Comparison of ENCODE assay signal across 10 cellular contexts in the genomic region with DNA sequence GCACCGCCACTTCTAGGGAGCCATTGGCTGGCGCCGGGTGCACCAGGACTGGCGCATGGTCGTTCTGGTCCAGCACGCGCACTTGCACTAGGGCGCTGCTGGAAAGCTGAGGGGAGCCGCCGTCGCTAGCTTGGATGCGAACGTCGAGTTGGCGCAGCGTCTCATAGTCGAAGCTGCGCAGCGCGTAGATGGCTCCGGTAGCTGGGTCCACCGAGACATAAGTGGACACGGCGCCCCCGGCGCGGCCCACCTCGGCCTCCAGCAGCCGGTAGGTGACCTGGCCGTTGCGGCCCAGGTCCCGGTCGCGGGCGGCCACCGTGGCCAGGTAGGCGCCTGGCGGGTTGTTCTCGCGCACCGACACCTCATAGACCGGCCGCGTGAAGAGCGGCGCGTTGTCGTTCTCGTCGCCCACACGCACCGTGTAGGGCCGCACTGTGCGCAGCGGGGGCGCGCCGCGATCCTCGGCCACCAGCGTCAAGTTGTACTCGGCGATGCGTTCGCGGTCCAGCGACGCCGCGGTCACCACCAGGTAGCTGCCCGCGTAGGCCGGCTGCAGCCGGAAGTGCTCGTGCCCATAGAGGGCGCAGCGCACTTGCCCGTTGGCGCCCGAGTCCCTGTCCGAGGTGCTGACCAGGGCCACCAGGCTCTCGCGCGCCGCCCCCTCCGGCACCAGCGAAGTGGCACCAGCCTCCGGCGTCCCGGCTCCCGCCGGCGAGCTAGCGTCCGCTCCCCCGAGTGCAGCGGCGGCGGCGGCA. TPM values are rescaled to one million over a fixed set of nuclear protein-coding genes. Genes with fewer than 3 reads are reported as not detected.
DNase-seq lines count a peak whose midpoint lies in the region; ATAC-seq and TF ChIP-seq lines count a peak whose summit lies in the region.
"Had no signal": no experiment of that assay in that cellular context is flagged by ENCODE, and none has a peak within 500 bp of the region (broad histone marks: within the 10 kb centered on the region; RNA-seq: fewer than 3 reads in every experiment).

No MANE protein-coding gene starts in this region.

- H3K9me3 Mint-ChIP-seq in glutamatergic neuron (ENCODE audit: unreplicated experiment): peaks cover 22% of the 10 kb centered on the region
- no peaks in the 10 kb centered on the region for H3K9me3 Mint-ChIP-seq in Caco-2 (ENCODE audit: unreplicated experiment)
- H3K9me3 Mint-ChIP-seq: stimulated activated naive CD8-positive, alpha-beta T cell treated with anti-CD3 and anti-CD28 coated beads, Interleukin-15, Interleukin-2, amounts not matched to agents 100 ng/mL and 50 ng/mL, for 24 hours had no signal

- no peak overlapping the region for H2BK5ac ChIP-seq in mesenchymal stem cell (ENCODE audit: low read depth, low read length, poor library complexity, severe bottlenecking)

- no peak overlapping the region for H2AK5ac ChIP-seq in mesenchymal stem cell (ENCODE audit: low read length, severe bottlenecking)

- H2BK120ac ChIP-seq in mesenchymal stem cell (ENCODE audit: low read depth, low read length): no peak overlapping the region

- no peak overlapping the region for H4K91ac ChIP-seq in mesenchymal stem cell (ENCODE audit: low read length)

- H3K4me3 ChIP-seq in WERI-Rb-1 (ENCODE audit: low read depth, low read length): 0 out of 2 replicates have a peak overlapping the region, but pooled peaks have one; percentile 29
- H3K4me3 ChIP-seq in Caco-2 (ENCODE audit: low read depth, low read length): no peak overlapping the region
- peak overlapping the region in 1 of 2 experiments; percentile 2 for H3K4me3 ChIP-seq in mesenchymal stem cell (ENCODE audit: insufficient read depth in 1 of 2, low read depth in 1 of 2, low read length in 2 of 2)

- no peak overlapping the region for H2AFZ ChIP-seq in mesenchymal stem cell (ENCODE audit: low read depth, low read length)

- H3K4ac ChIP-seq in mesenchymal stem cell (ENCODE audit: low read depth in 1 of 2, low read length in 2 of 2): no peak overlapping the region

- peaks cover 31% of the 10 kb centered on the region for H3K4me1 Mint-ChIP-seq in glutamatergic neuron (ENCODE audit: low read depth, unreplicated experiment)
- no peaks in the 10 kb centered on the region for H3K4me1 Mint-ChIP-seq in Caco-2 (ENCODE audit: low read depth, unreplicated experiment)

- H3K27me3 ChIP-seq in WERI-Rb-1 (ENCODE audit: insufficient read depth, low read depth, severe bottlenecking): peaks cover 64% of the 10 kb centered on the region
- no peaks in the 10 kb centered on the region for H3K27me3 ChIP-seq in Caco-2 (replicated peaks; ENCODE audit: control insufficient read depth, insufficient read depth, low read length)
- H3K27me3 ChIP-seq in mesenchymal stem cell (ENCODE audit: control insufficient read depth in 1 of 2, insufficient read depth in 1 of 2, low read length in 2 of 2): peaks cover 57 to 78% of the 10 kb centered on the region in 2 experiments

- POLR2A ChIA-PET in Caco-2 (lab: Charles Lee): no interaction called here

- peaks cover 28% of the 10 kb centered on the region for H3K27me3 Mint-ChIP-seq in glutamatergic neuron (ENCODE audit: unreplicated experiment)
- H3K27me3 Mint-ChIP-seq in Caco-2 (ENCODE audit: insufficient read depth, unreplicated experiment): peaks cover 6% of the 10 kb centered on the region

- no peak overlapping the region for H3K18ac ChIP-seq in mesenchymal stem cell (ENCODE audit: low read depth in 1 of 2, low read length in 2 of 2)

- intact Hi-C loops in Caco-2 (cut with micrococcal nuclease; ENCODE audit: unreplicated experiment): no loop called here

- no peak overlapping the region for H3K9ac ChIP-seq in mesenchymal stem cell (ENCODE audit: low read length)

- no peak overlapping the region for H3K14ac ChIP-seq in mesenchymal stem cell (ENCODE audit: low read length in 2 of 2)

- H3K79me1 ChIP-seq in mesenchymal stem cell (replicated peaks; ENCODE audit: low read length, poor library complexity, severe bottlenecking): no peaks in the 10 kb centered on the region

- no peak overlapping the region for H3K23ac ChIP-seq in mesenchymal stem cell (ENCODE audit: low read length in 2 of 2)

- peak; percentile 40 for TF ChIP-seq CTCF in WERI-Rb-1 (IDR thresholded peaks at IDR 0.05; ENCODE audit: low read depth, low read length)
- TF ChIP-seq CTCF in glutamatergic neuron (IDR thresholded peaks at IDR 0.05; ENCODE audit: partially characterized antibody, unreplicated experiment): peak; percentile 18
- no peak for TF ChIP-seq CTCF in Caco-2 (IDR thresholded peaks at IDR 0.05; ENCODE audit: insufficient read depth in 1 of 2, low read depth in 1 of 2, low read length in 1 of 2, severe bottlenecking in 1 of 2, unreplicated experiment in 1 of 2)

- H3K27ac Mint-ChIP-seq in glutamatergic neuron (ENCODE audit: unreplicated experiment) (peak overlapping the region; percentile 28), Caco-2 (ENCODE audit: unreplicated experiment) (no peak overlapping the region)
- H3K27ac Mint-ChIP-seq: stimulated activated naive CD8-positive, alpha-beta T cell treated with anti-CD3 and anti-CD28 coated beads, Interleukin-15, Interleukin-2, amounts not matched to agents 100 ng/mL and 50 ng/mL, for 24 hours had no signal

- H3K36me3 Mint-ChIP-seq in glutamatergic neuron (ENCODE audit: unreplicated experiment): no peaks in the 10 kb centered on the region
- peaks cover 6% of the 10 kb centered on the region for H3K36me3 Mint-ChIP-seq in Caco-2 (ENCODE audit: insufficient read depth, unreplicated experiment)

- no peak for ATAC-seq in HG03460 (IDR thresholded peaks at IDR 0.05; ENCODE audit: unreplicated experiment)

- BruUV-seq in Caco-2 (replicated peaks; lab: Mats Ljungman, UMichigan): no TSS peak

- H3K9me3 ChIP-seq in WERI-Rb-1 (ENCODE audit: severe bottlenecking) (no peaks in the 10 kb centered on the region), Caco-2 (no peaks in the 10 kb centered on the region), mesenchymal stem cell (ENCODE audit: control insufficient read depth, low read length) (no peaks in the 10 kb centered on the region)

- no peaks in the 10 kb centered on the region for H3K4me1 ChIP-seq in Caco-2
- H3K4me1 ChIP-seq in mesenchymal stem cell (ENCODE audit: control insufficient read depth, insufficient read depth, low read depth, low read length): peaks cover 19% of the 10 kb centered on the region

- H2BK15ac ChIP-seq in mesenchymal stem cell (ENCODE audit: low read depth, poor library complexity, severe bottlenecking): no peak overlapping the region

- H3K4me3 Mint-ChIP-seq in glutamatergic neuron (ENCODE audit: unreplicated experiment) (peak overlapping the region; percentile 76), Caco-2 (ENCODE audit: unreplicated experiment) (no peak overlapping the region)
- H3K4me3 Mint-ChIP-seq: stimulated activated naive CD8-positive, alpha-beta T cell treated with anti-CD3 and anti-CD28 coated beads, Interleukin-15, Interleukin-2, amounts not matched to agents 100 ng/mL and 50 ng/mL, for 24 hours had no signal

- H3K27ac ChIP-seq in WERI-Rb-1 (no peak overlapping the region), mesenchymal stem cell (ENCODE audit: low read length, poor library complexity, severe bottlenecking) (no peak overlapping the region)

- DNase-seq in D341Med (ENCODE audit: low spot score) (peak; percentile 51), WERI-Rb-1 (no peak), glutamatergic neuron (peak; percentile 74), occipital lobe (lab: John Stamatoyannopoulos, UW) (peak; percentile 11), Caco-2 (no peak), NCI-H2227 treated with DMSO at 0.1 percent for 48 hours (lab: John Stamatoyannopoulos, UW) (no peak), mesenchymal stem cell (no peak)

- 18% methylated on average over 95 of the region's 100 CpGs for WGBS in mesenchymal stem cell

- H3K36me3 ChIP-seq in WERI-Rb-1: no peaks in the 10 kb centered on the region
- H3K36me3 ChIP-seq in Caco-2 (ENCODE audit: control insufficient read depth, insufficient read depth, low read length): no peaks in the 10 kb centered on the region
- peaks cover 0 to 15% of the 10 kb centered on the region in 2 experiments for H3K36me3 ChIP-seq in mesenchymal stem cell (ENCODE audit: control insufficient read depth in 1 of 2, insufficient read depth in 2 of 2, low read depth in 1 of 2, low read length in 2 of 2)

- no peak overlapping the region for H2BK12ac ChIP-seq in mesenchymal stem cell (ENCODE audit: low read length in 2 of 2)

- H4K8ac ChIP-seq in mesenchymal stem cell (ENCODE audit: low read length): no peak overlapping the region

- CTCF ChIA-PET in Caco-2 (lab: Charles Lee): no interaction called here

- H3K4me2 ChIP-seq in mesenchymal stem cell (ENCODE audit: low read length, poor library complexity, severe bottlenecking): no peak overlapping the region

RNA-seq across cellular contexts. Expression of a gene that starts 1.7 kb away (rescaled TPM):
- total RNA-seq in glutamatergic neuron (ENCODE audit: unreplicated experiment) (89.0 TPM), occipital lobe (32.6 TPM), Caco-2 (2022) (not detected in 2 replicates)
- polyA plus RNA-seq in mesenchymal stem cell (2013, experiment 1 of 2): not detected
- not detected for polyA plus RNA-seq in mesenchymal stem cell (2013, experiment 2 of 2)
- polyA plus RNA-seq: esophagus had no signal

Comparison
In these comparisons a context has a peak if more than half of its experiments do, and no peak if none do; other contexts are left out.
1. DNase-seq: peak in D341Med (single experiment), glutamatergic neuron (single experiment) and occipital lobe (single experiment); none in WERI-Rb-1 (single experiment), Caco-2 (0 of 2), NCI-H2227 treated with DMSO at 0.1 percent for 48 hours (single experiment) and mesenchymal stem cell (single experiment).
2. CTCF ChIP-seq: peak in WERI-Rb-1 (single experiment) and glutamatergic neuron (single experiment); none in Caco-2 (0 of 2).
3. RNA of a gene that starts 1.7 kb away (total RNA-seq): 89.0 TPM in glutamatergic neuron (single experiment) and 32.6 TPM in occipital lobe (single experiment); not detected in Caco-2; every median in the first group is over 10 times any median in the second.